19 cellular contexts compared by ENCODE assay signal in the genomic region with DNA sequence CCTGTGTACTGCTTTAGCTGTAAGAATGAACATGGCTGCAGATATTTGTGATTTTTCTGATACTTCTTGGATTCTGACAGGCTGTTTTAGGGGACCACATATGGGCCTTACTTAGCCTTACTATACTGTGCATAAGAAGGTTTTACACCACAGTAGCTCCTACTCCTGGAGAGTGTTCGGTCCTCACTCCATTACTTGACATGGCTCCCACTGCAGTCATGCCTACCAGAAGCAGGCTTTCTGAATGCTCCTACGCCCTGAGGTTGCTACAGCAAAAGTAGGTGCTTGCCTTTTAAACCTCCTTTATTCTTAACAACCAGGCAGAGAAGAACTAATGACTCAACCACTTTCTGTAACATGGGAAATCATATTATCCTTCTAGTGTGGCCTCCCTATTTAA.
DNase-seq lines count a peak whose midpoint lies in the region; ATAC-seq, FAIRE-seq and TF ChIP-seq lines count a peak whose summit lies in the region.
"Had no signal": no experiment of that assay in that cellular context is flagged by ENCODE, and none has a peak within 500 bp of the region (broad histone marks: within the 10 kb centered on the region; RNA-seq: fewer than 3 reads in every experiment).

No MANE protein-coding gene starts in this region.

- DNase-seq in H1 (ENCODE audit: low read depth in 1 of 2, low spot score in 2 of 2) (no peak), NCI-H748 (lab: John Stamatoyannopoulos, UW; ENCODE audit: unreplicated experiment) (no peak), CD1c-positive myeloid dendritic cell (ENCODE audit: extremely low spot score) (no peak)
- DNase-seq: ACHN; AML-193; CD4-positive, alpha-beta memory T cell; DMS153; DMS79; GF-D8; GOT3 had no signal

- no peak overlapping the region for H4K8ac ChIP-seq in H1 (ENCODE audit: extremely low read depth, insufficient read depth, low read length)

- H3K4me1 ChIP-seq in HUES48 (ENCODE audit: control insufficient read depth, insufficient read depth, low read length), result peaks cover 29% of the 10 kb centered on the region
- peaks cover 2 to 10% (median 4%) of the 10 kb centered on the region in 4 experiments; a peak in 6 of 7 replicates for H3K4me1 ChIP-seq in H1 (replicated peaks in 1 of 4; ENCODE audit: control insufficient read depth in 3 of 4, insufficient read depth in 4 of 4, low read length in 3 of 4)
- peaks cover 23% of the 10 kb centered on the region for H3K4me1 ChIP-seq in iPS-15b (ENCODE audit: control insufficient read depth, insufficient read depth, low read length)
- H3K4me1 ChIP-seq: HAP-1 had no signal

- peak overlapping the region; percentile 49 to 73 for H3K4me2 ChIP-seq in H1 (ENCODE audit: insufficient read depth in 1 of 2, low read depth in 2 of 2, low read length in 2 of 2)
- H3K4me2 ChIP-seq: KMS-11 had no signal

- peak overlapping the region; percentile 97 for H3K18ac ChIP-seq in H1 (ENCODE audit: extremely low read depth, low read length)

- H2BK120ac ChIP-seq in H1 (replicated peaks; ENCODE audit: low read depth, low read length), result peak overlapping the region; percentile 99

- H3K9ac ChIP-seq in HUES48 (ENCODE audit: low read depth, low read length), result peak overlapping the region; percentile 29; the same call in 1 of the 2 replicates
- no peak overlapping the region for H3K9ac ChIP-seq in H1 (replicated peaks in 1 of 4; ENCODE audit: extremely low read depth in 1 of 4, low read depth in 3 of 4, low read length in 3 of 4)
- H3K9ac ChIP-seq in iPS-15b (ENCODE audit: low read depth, low read length), result peak overlapping the region; percentile 70
- H3K9ac ChIP-seq: KMS-11 had no signal

- H2BK12ac ChIP-seq in H1 (ENCODE audit: low read depth, low read length), result peak overlapping the region; percentile 90

- FAIRE-seq in H1 (lab: Jason Lieb, UNC), result no peak
- FAIRE-seq: A204.1, HTR-8/SVneo had no signal

- no peak overlapping the region for H3K14ac ChIP-seq in H1 (ENCODE audit: insufficient read length)

- no peaks in the 10 kb centered on the region; the same call in 1 of the 2 replicates for H3K23me2 ChIP-seq in H1 (ENCODE audit: low read depth, low read length)

- H3K9me3 ChIP-seq in HUES48 (ENCODE audit: control insufficient read depth, insufficient read depth, low read length), result no peaks in the 10 kb centered on the region
- H3K9me3 ChIP-seq in H1 (ENCODE audit: insufficient read depth in 2 of 2, low read depth in 1 of 2, low read length in 1 of 2), result no peaks in the 10 kb centered on the region
- H3K9me3 ChIP-seq in iPS-15b (ENCODE audit: control insufficient read depth, insufficient read depth, low read length), result no peaks in the 10 kb centered on the region
- H3K9me3 ChIP-seq: HAP-1 had no signal

- H3K79me1 ChIP-seq in H1 (ENCODE audit: low read depth, low read length), result no peaks in the 10 kb centered on the region

- peak overlapping the region; percentile 99 for H2BK20ac ChIP-seq in H1 (ENCODE audit: low read length)

- H3K4me3 ChIP-seq in HUES48 (ENCODE audit: low read depth, low read length) (peak overlapping the region; percentile 79), H1 (ENCODE audit: extremely low read depth in 1 of 4, insufficient read depth in 2 of 4, low read depth in 3 of 4, low read length in 4 of 4) (peak overlapping the region in 2 of 4 experiments; percentile 70 to 81; a peak in 3 of 8 replicates), iPS-15b (ENCODE audit: low read depth, low read length) (peak overlapping the region; percentile 30)
- H3K4me3 ChIP-seq: HAP-1 had no signal

- TF ChIP-seq EP300 in H1 (IDR thresholded peaks at IDR 0.05; ENCODE audit: borderline replicate concordance in 1 of 2, low read depth in 2 of 2, low read length in 2 of 2), result no peak

- peak overlapping the region; percentile 99; the same call in 1 of the 2 replicates for H2BK5ac ChIP-seq in H1 (ENCODE audit: low read depth, low read length)

- 0 out of 2 replicates have a peak overlapping the region, but pooled peaks have one; percentile 23 for H2BK15ac ChIP-seq in H1 (ENCODE audit: low read length)

- TF ChIP-seq RAD21 in H1 (IDR thresholded peaks at IDR 0.05 in 1 of 2, conservative IDR thresholded peaks at IDR 0.05 in 1 of 2; ENCODE audit: low read depth in 2 of 2, low read length in 2 of 2), result no peak

- H4K91ac ChIP-seq in H1 (replicated peaks; ENCODE audit: insufficient read length, low read length), result peak overlapping the region; percentile 90

- 51% methylated on average over 2 of the region's 2 CpGs; no CpG with 5 or more reads in 1 of the 2 experiments for WGBS in H1 (ENCODE audit: extremely low coverage in 1 of 2, insufficient coverage in 1 of 2, insufficient read length in 1 of 2, insufficient replicate concordance in 2 of 2, low coverage in 1 of 2, low lambda C conversion rate in 2 of 2, missing lambda C conversion rate in 1 of 2), 2 experiments

- H3K27ac ChIP-seq in HUES48 (ENCODE audit: low read depth, low read length) (peak overlapping the region; percentile 82), H1 (ENCODE audit: low read depth, low read length) (peak overlapping the region; percentile 31)
- H3K27ac ChIP-seq: C4-2B, KMS-11 had no signal

- CTCF ChIA-PET in H1 (lab: Charles Lee; ENCODE audit: partially characterized antibody), result no interaction called here

- peaks cover 2 to 47% of the 10 kb centered on the region in 2 experiments; a peak in 3 of 4 replicates for H3K79me2 ChIP-seq in H1 (ENCODE audit: control insufficient read depth in 1 of 2, insufficient read depth in 2 of 2, low read length in 2 of 2)

- no peak for TF ChIP-seq POLR2A in H1 (IDR thresholded peaks at IDR 0.05; ENCODE audit: control extremely low read depth in 1 of 2, low read depth in 2 of 2, low read length in 2 of 2)

- POLR2A ChIA-PET in H1 (lab: Charles Lee; ENCODE audit: partially characterized antibody), result interaction anchor here (1.1 to 2.8 kb wide), 2 partner anchors 10 to 13 kb away, joined by 6 to 19 read pairs; no protein-coding TSS in a partner anchor

- H3K56ac ChIP-seq in H1 (replicated peaks; ENCODE audit: insufficient read length, low read depth, low read length), result peak overlapping the region; percentile 51

- no peak for ATAC-seq in HG02840 (IDR thresholded peaks at IDR 0.05; ENCODE audit: low FRiP score, unreplicated experiment)
- ATAC-seq in HG03108 (IDR thresholded peaks at IDR 0.05; ENCODE audit: unreplicated experiment), result no peak

- TF ChIP-seq CTCF in H1 (IDR thresholded peaks at IDR 0.05; ENCODE audit: control extremely low read depth in 1 of 3, insufficient read depth in 1 of 3, low read depth in 1 of 3, low read length in 3 of 3), result no peak

- H3K36me3 ChIP-seq in HUES48 (ENCODE audit: control insufficient read depth, insufficient read depth, low read length) (peaks cover 13% of the 10 kb centered on the region), H1 (ENCODE audit: control insufficient read depth in 2 of 4, insufficient read depth in 4 of 4, low read length in 3 of 4) (peaks cover 0 to 23% (median 7%) of the 10 kb centered on the region in 4 experiments; a peak in 5 of 8 replicates), iPS-15b (ENCODE audit: control insufficient read depth, insufficient read depth, low read length) (peaks cover 16% of the 10 kb centered on the region)
- H3K36me3 ChIP-seq: HAP-1 had no signal

- peak overlapping the region; percentile 89 for H3K4ac ChIP-seq in H1 (replicated peaks; ENCODE audit: insufficient read length, low read depth, low read length)

- H3K23ac ChIP-seq in H1 (ENCODE audit: insufficient read length), result no peak overlapping the region

- H4K5ac ChIP-seq in H1 (ENCODE audit: insufficient read length, low read depth, low read length), result peak overlapping the region; percentile 82

- no peaks in the 10 kb centered on the region for H4K20me1 ChIP-seq in H1 (replicated peaks in 1 of 2; ENCODE audit: control insufficient read depth in 1 of 2, insufficient read depth in 2 of 2, low read length in 2 of 2)

- H2AFZ ChIP-seq in H1 (ENCODE audit: low read length), result no peak overlapping the region

- peak overlapping the region; percentile 92; the same call in 1 of the 2 replicates for H2AK5ac ChIP-seq in H1 (ENCODE audit: low read depth, low read length)

- H3K27me3 ChIP-seq in HUES48 (ENCODE audit: control insufficient read depth, insufficient read depth, low read length) (no peaks in the 10 kb centered on the region), H1 (replicated peaks in 1 of 4; ENCODE audit: control insufficient read depth in 3 of 4, extremely low read depth in 1 of 4, insufficient read depth in 3 of 4, low read length in 3 of 4) (no peaks in the 10 kb centered on the region), iPS-15b (ENCODE audit: control insufficient read depth, insufficient read depth, low read length) (no peaks in the 10 kb centered on the region)

TF ChIP-seq in H1, 55 proteins besides CTCF, POLR2A, EP300 and RAD21:
- TF ChIP-seq RXRA (IDR thresholded peaks at IDR 0.05; ENCODE audit: insufficient read depth, low read depth, low read length) (no peak), CBX8 (IDR thresholded peaks at IDR 0.05; ENCODE audit: borderline replicate concordance, low read depth, low read length) (no peak), HDAC2 (IDR thresholded peaks at IDR 0.05; ENCODE audit: borderline replicate concordance in 1 of 2, low read depth in 2 of 2, low read length in 2 of 2) (no peak)

Comparison
In these comparisons a context has a peak if more than half of its experiments do, and no peak if none do; other contexts are left out.
1. H3K9ac ChIP-seq: peak in HUES48 (single experiment) and iPS-15b (single experiment); none in H1 (0 of 4).